18 cellular contexts compared by ENCODE assay signal in the genomic region with DNA sequence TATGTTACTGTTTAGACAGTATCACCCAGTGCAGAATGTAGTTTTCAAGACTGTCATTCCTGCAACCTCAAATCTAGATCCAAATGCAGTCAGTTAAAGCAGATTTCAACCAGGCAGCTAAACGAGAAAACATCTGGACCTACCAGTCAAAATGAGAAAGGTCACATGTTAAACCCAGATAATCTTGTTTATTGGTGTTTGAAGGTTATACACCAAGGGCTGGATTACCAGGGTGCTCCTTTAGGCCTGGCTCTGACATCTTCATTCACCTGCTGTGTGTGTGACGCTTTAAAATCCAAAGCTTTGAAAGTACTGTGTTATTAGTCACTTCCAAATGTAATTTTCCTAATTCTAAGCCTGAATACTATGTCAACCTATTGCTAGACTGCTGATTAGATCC. TPM values are rescaled to one million over a fixed set of nuclear protein-coding genes. Genes with fewer than 3 reads are reported as not detected.
DNase-seq lines count a peak whose midpoint lies in the region; ATAC-seq, FAIRE-seq and TF ChIP-seq lines count a peak whose summit lies in the region.
"Had no signal": no experiment of that assay in that cellular context is flagged by ENCODE, and none has a peak within 500 bp of the region (broad histone marks: within the 10 kb centered on the region; RNA-seq: fewer than 3 reads in every experiment).

No MANE protein-coding gene starts in this region.

- H3K27ac Mint-ChIP-seq in effector memory CD8-positive, alpha-beta T cell, result peak overlapping the region; percentile 35 to 72
- H3K27ac Mint-ChIP-seq: HFFc6 had no signal

- H3K4me3 ChIP-seq in A549 (no peak overlapping the region), OCI-LY3 (ENCODE audit: low read length) (peak overlapping the region; percentile 17; the same call in 1 of the 2 replicates)
- H3K4me3 ChIP-seq in effector memory CD4-positive, alpha-beta T cell (ENCODE audit: insufficient read depth, low read depth, low read length, poor library complexity, severe bottlenecking), result no peak overlapping the region

- H3K36me3 ChIP-seq in OCI-LY3 (replicated peaks; ENCODE audit: low read depth, low read length), result peaks cover 59% of the 10 kb centered on the region
- no peaks in the 10 kb centered on the region for H3K36me3 ChIP-seq in effector memory CD4-positive, alpha-beta T cell (ENCODE audit: control insufficient read depth, insufficient read depth, low read length)

- H3K27me3 Mint-ChIP-seq in effector memory CD8-positive, alpha-beta T cell, result no peaks in the 10 kb centered on the region

- H4K20me1 ChIP-seq in OCI-LY3 (ENCODE audit: insufficient read depth, low read length), result peaks cover 16% of the 10 kb centered on the region; the same call in 1 of the 2 replicates

- H3K4me2 ChIP-seq in A549, result no peak overlapping the region
- H3K4me2 ChIP-seq in OCI-LY3 (ENCODE audit: low read length), result peak overlapping the region; percentile 55

- 0 out of 2 replicates have a peak overlapping the region, but pooled peaks have one; percentile 14 for H3K9ac ChIP-seq in OCI-LY3 (ENCODE audit: low read length)

- H3K4me1 ChIP-seq in A549, result no peaks in the 10 kb centered on the region
- H3K4me1 ChIP-seq in OCI-LY3 (ENCODE audit: low read length), result peaks cover 37% of the 10 kb centered on the region
- H3K4me1 ChIP-seq in effector memory CD4-positive, alpha-beta T cell (ENCODE audit: control insufficient read depth, insufficient read depth, low read length, poor library complexity, severe bottlenecking), result peaks cover 11% of the 10 kb centered on the region
- H3K4me1 ChIP-seq: Caco-2 had no signal

- peak; percentile 23 for FAIRE-seq in A549 (lab: Jason Lieb, UNC)
- peak; percentile 85 for FAIRE-seq in GM12891 (lab: Jason Lieb, UNC)

- no peak for DNase-seq in A549 (ENCODE audit: low read depth in 1 of 2, low spot score in 1 of 2)
- no peak for DNase-seq in GM12891 (ENCODE audit: insufficient read length, low spot score)
- DNase-seq in effector memory CD8-positive, alpha-beta T cell, result no peak
- DNase-seq in NCI-H1048 (lab: John Stamatoyannopoulos, UW), result no peak
- no peak for DNase-seq in SIG-M5 treated with dmso at 0.1 percent for 504 hours (lab: John Stamatoyannopoulos, UW; ENCODE audit: unreplicated experiment)
- DNase-seq in effector memory CD4-positive, alpha-beta T cell, result no peak
- DNase-seq in nucleus accumbens (lab: John Stamatoyannopoulos, UW), result no peak
- DNase-seq: 8988T, C1 segment of cervical spinal cord, Caco-2, DMS53, HFFc6, NCI-H1436 treated with DMSO at 0.1 percent for 48 hours, NCI-H2081 treated with DMSO at 0.1 percent for 48 hours had no signal

- H3K27ac ChIP-seq in A549 (no peak overlapping the region), OCI-LY3 (ENCODE audit: low read length) (peak overlapping the region; percentile 60)
- H3K27ac ChIP-seq in effector memory CD4-positive, alpha-beta T cell (ENCODE audit: insufficient read depth, low read length, poor library complexity, severe bottlenecking), result no peak overlapping the region

- H3K27me3 ChIP-seq in OCI-LY3 (ENCODE audit: low read depth, low read length), result no peaks in the 10 kb centered on the region
- no peaks in the 10 kb centered on the region for H3K27me3 ChIP-seq in effector memory CD4-positive, alpha-beta T cell (replicated peaks; ENCODE audit: control insufficient read depth, insufficient read depth, low read length, poor library complexity, severe bottlenecking)

- CTCF ChIA-PET in A549 (lab: Yijun Ruan, JAX), result interaction anchor here (0.6 to 1.0 kb wide), 2 partner anchors 111 to 154 kb away, joined by 3 read pairs; partner anchors contain the start of gene GSDMA

- TF ChIP-seq RAD21 in A549 (conservative IDR thresholded peaks at IDR 0.05 in 1 of 2, IDR thresholded peaks at IDR 0.05 in 1 of 2), result no peak

- H3K4me1 Mint-ChIP-seq in effector memory CD8-positive, alpha-beta T cell (ENCODE audit: low read depth in 2 of 2), result peaks cover 30 to 74% of the 10 kb centered on the region in 2 donors

- TF ChIP-seq POLR2A in A549 (IDR thresholded peaks at IDR 0.05; ENCODE audit: low read length) (no peak), GM12891 (IDR thresholded peaks at IDR 0.05; ENCODE audit: low read depth, low read length) (no peak)

- ATAC-seq in A549, result no peak
- ATAC-seq in effector memory CD8-positive, alpha-beta T cell (replicated peaks), result no peak
- ATAC-seq: Panc1, Right ventricle myocardium inferior, SK-N-SH treated with all-trans-retinoic acid at 6 μM for 48 hours had no signal

- no peak overlapping the region for H3K4me3 Mint-ChIP-seq in effector memory CD8-positive, alpha-beta T cell
- H3K4me3 Mint-ChIP-seq: HFFc6 had no signal

- WGBS in A549 (ENCODE audit: missing lambda C conversion rate), result 18% methylated on average over 2 of the region's 2 CpGs

- no peak for TF ChIP-seq CTCF in A549 (IDR thresholded peaks at IDR 0.05)
- no peak for TF ChIP-seq CTCF in OCI-LY3 (IDR thresholded peaks at IDR 0.05; ENCODE audit: low read depth, low read length)

- TF ChIP-seq EP300 in A549 (IDR thresholded peaks at IDR 0.05), result no peak

- peaks cover 75% of the 10 kb centered on the region for H3K79me2 ChIP-seq in OCI-LY3 (ENCODE audit: low read length)

- H3K36me3 Mint-ChIP-seq in effector memory CD8-positive, alpha-beta T cell (ENCODE audit: insufficient read depth), result peaks cover 18% of the 10 kb centered on the region

- no peaks in the 10 kb centered on the region for H3K9me3 Mint-ChIP-seq in effector memory CD8-positive, alpha-beta T cell
- H3K9me3 Mint-ChIP-seq: HFFc6 had no signal

- POLR2A ChIA-PET in A549 (lab: Yijun Ruan, JAX), result no interaction called here

- H2AFZ ChIP-seq in OCI-LY3 (ENCODE audit: low read depth, low read length), result no peak overlapping the region

- H3K9me3 ChIP-seq in A549 (no peaks in the 10 kb centered on the region), OCI-LY3 (ENCODE audit: insufficient read depth, low read length) (no peaks in the 10 kb centered on the region)
- no peaks in the 10 kb centered on the region for H3K9me3 ChIP-seq in effector memory CD4-positive, alpha-beta T cell (ENCODE audit: control insufficient read depth, low read length)
- H3K9me3 ChIP-seq: Caco-2 had no signal

TF ChIP-seq in A549, 52 proteins besides CTCF, POLR2A, EP300 and RAD21:
- TF ChIP-seq, protein P1, sequence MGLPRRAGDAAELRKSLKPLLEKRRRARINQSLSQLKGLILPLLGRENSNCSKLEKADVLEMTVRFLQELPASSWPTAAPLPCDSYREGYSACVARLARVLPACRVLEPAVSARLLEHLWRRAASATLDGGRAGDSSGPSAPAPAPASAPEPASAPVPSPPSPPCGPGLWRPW (IDR thresholded peaks at IDR 0.05), result no peak

TF ChIP-seq in GM12891, 5 proteins besides CTCF, POLR2A, EP300 and RAD21:
- TF ChIP-seq TAF1 (IDR thresholded peaks at IDR 0.05; ENCODE audit: low read depth, low read length) (no peak), SPI1 (IDR thresholded peaks at IDR 0.05; ENCODE audit: low read depth, low read length) (no peak), PAX5 (IDR thresholded peaks at IDR 0.05; ENCODE audit: insufficient read depth, low read length, severe bottlenecking) (no peak), POU2F2 (IDR thresholded peaks at IDR 0.05; ENCODE audit: low read depth, low read length) (no peak), POLR2AphosphoS5 (IDR thresholded peaks at IDR 0.05; ENCODE audit: low read depth, low read length) (no peak)

RNA-seq across cellular contexts. Expression of gene IKZF3, which starts 54.9 kb away (rescaled TPM):
- not detected in 2 replicates for polyA plus RNA-seq in A549 (2011; rRNA removed)
- polyA plus RNA-seq in A549 (2012; cell fraction: cytosol; rRNA removed), result not detected in 2 replicates
- polyA plus RNA-seq in A549 (2012; cell fraction: nucleus; rRNA removed), result not detected in 2 replicates
- polyA plus RNA-seq in A549 (2017; fragmentation: RNase III; extraction: RNeasy Plus Mini Kit Qiagen cat#74134 plus additional on column Dnase treatment), result not detected in 3 replicates
- under 0.01 TPM in 1 of 2 replicates, not detected in the other for polyA minus RNA-seq in A549 (2011; rRNA and poly(A)+ RNA removed)
- 19.9 TPM for polyA plus RNA-seq in GM12891 (2012; ENCODE audit: low read depth, missing spikeins)

RNA-seq across cellular contexts. Expression of gene ZPBP2, which starts 58.8 kb away (rescaled TPM):
- not detected in 2 replicates for polyA plus RNA-seq in A549 (2011; rRNA removed)
- not detected in 2 replicates for polyA plus RNA-seq in A549 (2012; cell fraction: cytosol; rRNA removed)
- not detected in 2 replicates for polyA plus RNA-seq in A549 (2012; cell fraction: nucleus; rRNA removed)
- not detected in 3 replicates for polyA plus RNA-seq in A549 (2017; fragmentation: RNase III; extraction: RNeasy Plus Mini Kit Qiagen cat#74134 plus additional on column Dnase treatment)
- polyA minus RNA-seq in A549 (2011; rRNA and poly(A)+ RNA removed), result not detected in 2 replicates
- 1.2 TPM for polyA plus RNA-seq in GM12891 (2012; ENCODE audit: low read depth, missing spikeins)
